In genomic region chrX:79147477-79147876, GRCh38 we compare ENCODE assay signal across 16 cellular contexts. TPM values are rescaled to one million over a fixed set of nuclear protein-coding genes. Genes with fewer than 3 reads are reported as not detected.
DNase-seq lines count a peak whose midpoint lies in the region; ATAC-seq and TF ChIP-seq lines count a peak whose summit lies in the region.
"Had no signal": no experiment of that assay in that cellular context is flagged by ENCODE, and none has a peak within 500 bp of the region (broad histone marks: within the 10 kb centered on the region; RNA-seq: fewer than 3 reads in every experiment).

No MANE protein-coding gene starts in this region.

- H3K4me1 Mint-ChIP-seq in CD4-positive, CD25-positive, alpha-beta regulatory T cell: peaks cover 12 to 31% (median 19%) of the 10 kb centered on the region in 4 donors
- H3K4me1 Mint-ChIP-seq in immature natural killer cell: peaks cover 53 to 73% of the 10 kb centered on the region in 2 donors

- H3F3A ChIP-seq in SU-DHL-6 (ENCODE audit: insufficient read depth): no peaks in the 10 kb centered on the region

- H3K4me3 ChIP-seq in CD4-positive, CD25-positive, alpha-beta regulatory T cell (ENCODE audit: low read depth, low read length): peak overlapping the region; percentile 99
- H3K4me3 ChIP-seq in SU-DHL-6 (ENCODE audit: insufficient read depth, low read length, poor library complexity, severe bottlenecking) (no peak overlapping the region), MG63 (no peak overlapping the region)
- H3K4me3 ChIP-seq: ascending aorta, BLaER1, coronary artery had no signal

- H3K4me1 ChIP-seq in CD4-positive, CD25-positive, alpha-beta regulatory T cell (ENCODE audit: control insufficient read depth, insufficient read depth, low read length, poor library complexity, severe bottlenecking): peaks cover 36% of the 10 kb centered on the region
- H3K4me1 ChIP-seq: ascending aorta, BLaER1 had no signal

- no peak for DNase-seq in CD4-positive, CD25-positive, alpha-beta regulatory T cell
- DNase-seq in immature natural killer cell (no peak), MG63 (no peak)
- DNase-seq: glutamatergic neuron, midbrain, SIG-M5 had no signal

- no peaks in the 10 kb centered on the region for H3K36me3 Mint-ChIP-seq in CD4-positive, CD25-positive, alpha-beta regulatory T cell
- no peaks in the 10 kb centered on the region for H3K36me3 Mint-ChIP-seq in immature natural killer cell

- peak overlapping the region; percentile 93 for H3K4me2 ChIP-seq in SU-DHL-6 (ENCODE audit: low read depth, low read length, poor library complexity, severe bottlenecking)
- H3K4me2 ChIP-seq: BLaER1 had no signal

- no peaks in the 10 kb centered on the region for H3K9me2 ChIP-seq in SU-DHL-6 (replicated peaks; ENCODE audit: insufficient read depth, low read length)

- no peaks in the 10 kb centered on the region for H4K20me1 ChIP-seq in SU-DHL-6 (ENCODE audit: low read depth, low read length)
- H4K20me1 ChIP-seq: BLaER1 had no signal

- peak overlapping the region; percentile 72 to 99 (median 93) for H3K27ac Mint-ChIP-seq in CD4-positive, CD25-positive, alpha-beta regulatory T cell
- H3K27ac Mint-ChIP-seq in immature natural killer cell: peak overlapping the region; percentile 74 to 94 (median 89)

- no peaks in the 10 kb centered on the region for H3K9me3 Mint-ChIP-seq in CD4-positive, CD25-positive, alpha-beta regulatory T cell
- H3K9me3 Mint-ChIP-seq in immature natural killer cell: no peaks in the 10 kb centered on the region

- no peaks in the 10 kb centered on the region for H3K9me3 ChIP-seq in CD4-positive, CD25-positive, alpha-beta regulatory T cell (ENCODE audit: control insufficient read depth in 2 of 2, low read length in 2 of 2)
- H3K9me3 ChIP-seq in SU-DHL-6 (ENCODE audit: insufficient read depth, low read length) (no peaks in the 10 kb centered on the region), MG63 (no peaks in the 10 kb centered on the region)
- H3K9me3 ChIP-seq: ascending aorta, BLaER1 had no signal

- peak overlapping the region; percentile 87 to 98 (median 92) for H3K4me3 Mint-ChIP-seq in CD4-positive, CD25-positive, alpha-beta regulatory T cell
- peak overlapping the region; percentile 84 to 97 (median 87) for H3K4me3 Mint-ChIP-seq in immature natural killer cell

- H3K27me3 ChIP-seq in CD4-positive, CD25-positive, alpha-beta regulatory T cell (ENCODE audit: control insufficient read depth, insufficient read depth, low read length): no peaks in the 10 kb centered on the region
- H3K27me3 ChIP-seq in SU-DHL-6 (ENCODE audit: low read length) (no peaks in the 10 kb centered on the region), MG63 (no peaks in the 10 kb centered on the region)
- H3K27me3 ChIP-seq: ascending aorta had no signal

- no peak overlapping the region for H3K9ac ChIP-seq in SU-DHL-6 (ENCODE audit: low read length)
- H3K9ac ChIP-seq: BLaER1 had no signal

- no peak overlapping the region for H2AFZ ChIP-seq in SU-DHL-6 (ENCODE audit: low read depth, low read length, severe bottlenecking)

- no peak for TF ChIP-seq CTCF in SU-DHL-6 (IDR thresholded peaks at IDR 0.05; ENCODE audit: insufficient read depth, low read length, poor library complexity, severe bottlenecking)

- no peaks in the 10 kb centered on the region for H3K27me3 Mint-ChIP-seq in CD4-positive, CD25-positive, alpha-beta regulatory T cell
- H3K27me3 Mint-ChIP-seq in immature natural killer cell (ENCODE audit: low read depth in 3 of 3): peaks cover 0 to 7% (median 3%) of the 10 kb centered on the region in 3 donors

- no peaks in the 10 kb centered on the region; the same call in 1 of the 2 replicates for H3K79me2 ChIP-seq in SU-DHL-6 (ENCODE audit: insufficient read depth, low read length)

- peak overlapping the region; percentile 84 for H3K27ac ChIP-seq in CD4-positive, CD25-positive, alpha-beta regulatory T cell (ENCODE audit: insufficient read depth, low read length, poor library complexity, severe bottlenecking)
- no peak overlapping the region for H3K27ac ChIP-seq in SU-DHL-6 (ENCODE audit: low read depth, low read length)
- H3K27ac ChIP-seq: ascending aorta, BLaER1, coronary artery had no signal

- no peak for ATAC-seq in CD4-positive, CD25-positive, alpha-beta regulatory T cell (ENCODE audit: low read depth in 2 of 2)
- peak; percentile 32 for ATAC-seq in GM18502 (IDR thresholded peaks at IDR 0.05; ENCODE audit: poor library complexity, unreplicated experiment)
- ATAC-seq in GM21576 (IDR thresholded peaks at IDR 0.05; ENCODE audit: unreplicated experiment): no peak
- no peak for ATAC-seq in SK-N-SH treated with all-trans-retinoic acid at 6 μM for 48 hours
- no peak for ATAC-seq in GM21381 (IDR thresholded peaks at IDR 0.05; ENCODE audit: unreplicated experiment)

- H3K36me3 ChIP-seq in CD4-positive, CD25-positive, alpha-beta regulatory T cell (ENCODE audit: control insufficient read depth, insufficient read depth, low read length): no peaks in the 10 kb centered on the region
- no peaks in the 10 kb centered on the region for H3K36me3 ChIP-seq in SU-DHL-6 (ENCODE audit: low read length)
- H3K36me3 ChIP-seq in MG63: no peaks in the 10 kb centered on the region
- H3K36me3 ChIP-seq: ascending aorta, BLaER1 had no signal

TF ChIP-seq in SK-N-SH treated with all-trans-retinoic acid at 6 μM for 48 hours, 23 proteins besides CTCF, POLR2A, EP300 and RAD21 (continues in another document):
- TF ChIP-seq ZNF70 (CRISPR knock-in tag; IDR thresholded peaks at IDR 0.05) (no peak), ISL1 (CRISPR knock-in tag; IDR thresholded peaks at IDR 0.05) (no peak), TCF4 (CRISPR knock-in tag; IDR thresholded peaks at IDR 0.05; ENCODE audit: borderline replicate concordance) (no peak), ESRRG (CRISPR knock-in tag; IDR thresholded peaks at IDR 0.05) (no peak), TOX (CRISPR knock-in tag; IDR thresholded peaks at IDR 0.05; ENCODE audit: borderline replicate concordance) (no peak), ZC3H10 (CRISPR knock-in tag; IDR thresholded peaks at IDR 0.05) (no peak), OSR1 (CRISPR knock-in tag; IDR thresholded peaks at IDR 0.05) (no peak), POU6F1 (CRISPR knock-in tag; IDR thresholded peaks at IDR 0.05; ENCODE audit: borderline replicate concordance, low read depth) (no peak), BACH2 (CRISPR knock-in tag; IDR thresholded peaks at IDR 0.05; ENCODE audit: borderline replicate concordance) (no peak), ZNF8 (CRISPR knock-in tag; IDR thresholded peaks at IDR 0.05) (no peak), RARB (CRISPR knock-in tag; IDR thresholded peaks at IDR 0.05) (no peak), TSHZ2 (CRISPR knock-in tag; IDR thresholded peaks at IDR 0.05) (no peak), CSDC2 (CRISPR knock-in tag; IDR thresholded peaks at IDR 0.05) (no peak)

RNA-seq across cellular contexts. Expression of gene GPR174, which starts 3.0 kb away (rescaled TPM):
- total RNA-seq in CD4-positive, CD25-positive, alpha-beta regulatory T cell: 58.3 TPM
- polyA plus RNA-seq in CD4-positive, CD25-positive, alpha-beta regulatory T cell: 10 to 100 TPM in 1 of 4 donors, 1 to 10 TPM in 3; 6.3 to 14.8 (median 7.6) TPM
- 1 to 10 TPM; 3.9 to 9.0 (median 5.0) TPM for polyA plus RNA-seq in immature natural killer cell
- not detected in 2 replicates for total RNA-seq in MG63 (2014; rRNA removed; shearing (Covaris generic); ENCODE audit: low replicate concordance)
- total RNA-seq: ascending aorta, Daoy, osteocyte had no signal

Comparison
In these comparisons a context has a peak if more than half of its experiments do, and no peak if none do; other contexts are left out.
1. RNA of gene GPR174, which starts 3.0 kb away (total RNA-seq): 58.3 TPM in CD4-positive, CD25-positive, alpha-beta regulatory T cell (single experiment); not detected in MG63; every median in the first group is over 10 times any median in the second.